1 cellular context compared by ENCODE assay signal in genomic region chr2:238148981-238149380, GRCh38.
TF ChIP-seq lines count a peak whose summit lies in the region.

No MANE protein-coding gene starts in this region.

TF ChIP-seq in IMR-90, 13 proteins besides CTCF, POLR2A, EP300 and RAD21 (continued from another document):
- TF ChIP-seq ELK1 (IDR thresholded peaks at IDR 0.05; ENCODE audit: borderline replicate concordance, low read depth, low read length), result no peak
- no peak for TF ChIP-seq SMC3 (IDR thresholded peaks at IDR 0.05; ENCODE audit: low read depth, low read length)
